ENCODE assay signal across 24 cellular contexts in genomic region chr4:4887426-4887825, GRCh38. TPM values are rescaled to one million over a fixed set of nuclear protein-coding genes. Genes with fewer than 3 reads are reported as not detected.
A peak's percentile ranks its signal among the peaks of the same experiment; 100 is the strongest.
DNase-seq lines count a peak whose midpoint lies in the region; ATAC-seq and TF ChIP-seq lines count a peak whose summit lies in the region.
"Had no signal": no experiment of that assay in that cellular context is flagged by ENCODE, and none has a peak within 500 bp of the region (broad histone marks: within the 10 kb centered on the region; RNA-seq: fewer than 3 reads in every experiment).

No MANE protein-coding gene starts in this region.

- TF ChIP-seq CTCF in right atrium auricular region (IDR thresholded peaks at IDR 0.05) (no peak), vagina (IDR thresholded peaks at IDR 0.05) (no peak)

- intact Hi-C loops in Right ventricle myocardium inferior (cut with DNase I) (no loop called here), vagina (cut with DNase I) (no loop called here)

- H3K27ac ChIP-seq in right atrium auricular region = no peak overlapping the region
- no peak overlapping the region for H3K27ac ChIP-seq in vagina
- H3K27ac ChIP-seq: 22Rv1; A549; BLaER1 treated with 17β-estradiol and CSF1 and Interleukin-3, amounts not matched to agents 10 nM and 100 nM; C4-2B had no signal

- no peak overlapping the region for H3K4me3 ChIP-seq in right atrium auricular region
- no peak overlapping the region for H3K4me3 ChIP-seq in vagina
- H3K4me3 ChIP-seq: A549; BLaER1 treated with 17β-estradiol and CSF1 and Interleukin-3, amounts not matched to agents 10 nM and 100 nM; GM12878 had no signal

- H3K4me1 ChIP-seq in right atrium auricular region = no peaks in the 10 kb centered on the region
- H3K4me1 ChIP-seq in vagina = no peaks in the 10 kb centered on the region
- H3K4me1 ChIP-seq: A549, Caco-2 had no signal

- no peaks in the 10 kb centered on the region for H3K9me3 ChIP-seq in right atrium auricular region
- H3K9me3 ChIP-seq in vagina = no peaks in the 10 kb centered on the region
- H3K9me3 ChIP-seq: A549; BLaER1 treated with 17β-estradiol and CSF1 and Interleukin-3, amounts not matched to agents 10 nM and 100 nM; Caco-2 had no signal

- H3K36me3 ChIP-seq in right atrium auricular region (no peaks in the 10 kb centered on the region), vagina (no peaks in the 10 kb centered on the region)
- H3K36me3 ChIP-seq: BLaER1 treated with 17β-estradiol and CSF1 and Interleukin-3, amounts not matched to agents 10 nM and 100 nM had no signal

- DNase-seq in right atrium auricular region (ENCODE audit: low spot score) (peak; percentile 23), Right ventricle myocardium inferior (ENCODE audit: missing footprints) (no peak), left lobe of liver (ENCODE audit: low spot score) (peak; percentile 11), vagina (ENCODE audit: extremely low spot score in 2 of 2) (peak; percentile 46 to 69), D341Med (ENCODE audit: low spot score) (no peak)
- DNase-seq in activated CD8-positive, alpha-beta memory T cell treated with anti-CD3 and anti-CD28 coated beads for 24 hours = no peak
- DNase-seq: AML-193; Caco-2; Calu3; CD4-positive, alpha-beta T cell; CD8-positive, alpha-beta T cell; DMS 273 treated with DMSO at 0.1 percent for 48 hours; DMS153; DMS53; DMS79; DND-41; EL; GDM1 had no signal

- H3K27me3 ChIP-seq in right atrium auricular region = no peaks in the 10 kb centered on the region
- H3K27me3 ChIP-seq in vagina = no peaks in the 10 kb centered on the region
- H3K27me3 ChIP-seq: BLaER1 treated with 17β-estradiol and CSF1 and Interleukin-3, amounts not matched to agents 10 nM and 100 nM had no signal

- TF ChIP-seq POLR2A in vagina (IDR thresholded peaks at IDR 0.05) = no peak

- ATAC-seq in Right ventricle myocardium inferior = no peak
- ATAC-seq in left lobe of liver = no peak
- ATAC-seq: A549; CD8-positive, alpha-beta T cell; GM12878 had no signal

RNA-seq across cellular contexts. Expression of gene MSX1, which starts 28.0 kb away (rescaled TPM):
- 1 to 10 TPM; 1.4 to 2.9 TPM for total RNA-seq in right atrium auricular region
- total RNA-seq in Right ventricle myocardium inferior = 2.7 TPM
- total RNA-seq in left lobe of liver = 0.33 TPM
- total RNA-seq in vagina = 31.4 TPM
- total RNA-seq: B cell; CD4-positive, alpha-beta T cell; CD8-positive, alpha-beta T cell had no signal

Comparison
In these comparisons a context has a peak if more than half of its experiments do, and no peak if none do; other contexts are left out.
1. DNase-seq: peak in right atrium auricular region (single experiment), left lobe of liver (single experiment) and vagina (2 of 2); none in Right ventricle myocardium inferior (single experiment), D341Med (single experiment) and activated CD8-positive, alpha-beta memory T cell treated with anti-CD3 and anti-CD28 coated beads for 24 hours (single experiment).